In the genomic region with DNA sequence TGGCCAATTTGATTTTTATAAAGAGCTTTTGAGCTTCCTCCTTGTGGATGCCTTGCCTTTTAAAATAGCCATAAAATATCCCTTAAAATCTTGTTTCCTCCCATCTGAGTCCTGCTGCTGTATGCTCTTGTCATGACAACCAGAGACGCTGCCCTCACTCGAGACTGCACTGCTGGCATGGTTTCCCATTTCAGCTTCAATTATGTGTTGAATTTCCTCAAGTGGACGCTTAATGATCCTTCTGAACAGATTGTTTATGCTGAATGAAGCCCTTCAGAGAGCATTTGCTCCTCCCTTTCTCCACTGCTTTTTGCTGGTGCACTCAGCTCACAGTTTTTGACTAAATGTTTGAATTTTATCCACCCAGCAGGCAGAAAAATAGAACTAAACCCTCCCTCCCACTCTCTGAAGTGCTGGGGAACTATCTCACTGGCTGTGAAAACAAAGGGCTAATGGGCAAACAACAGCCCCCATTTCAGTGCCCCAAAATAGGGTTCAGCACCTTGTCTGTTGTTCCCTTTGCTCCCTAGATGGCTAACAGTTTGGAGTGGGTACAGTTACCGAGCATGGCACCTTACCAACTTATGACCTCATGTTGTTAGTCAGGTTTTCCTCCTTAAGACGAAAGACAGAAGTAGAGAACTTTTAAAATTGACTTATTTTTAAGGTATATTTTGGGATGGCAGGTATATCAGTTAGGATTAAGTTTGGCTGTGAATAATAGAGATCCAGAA, we compare ENCODE assay signal across 9 cellular contexts. TPM values are rescaled to one million over a fixed set of nuclear protein-coding genes. Genes with fewer than 3 reads are reported as not detected.
DNase-seq lines count a peak whose midpoint lies in the region; ATAC-seq, FAIRE-seq and TF ChIP-seq lines count a peak whose summit lies in the region.
"Had no signal": no experiment of that assay in that cellular context is flagged by ENCODE, and none has a peak within 500 bp of the region (broad histone marks: within the 10 kb centered on the region; RNA-seq: fewer than 3 reads in every experiment).

No MANE protein-coding gene starts in this region.

- DNase-seq in NCI-H2227 treated with DMSO at 0.1 percent for 48 hours (lab: John Stamatoyannopoulos, UW) = peak; percentile 95
- DNase-seq in sciatic nerve (ENCODE audit: low spot score) = no peak
- DNase-seq in GM19239 (ENCODE audit: insufficient read length, low spot score) = no peak
- no peak for DNase-seq in GM19240 (ENCODE audit: insufficient read length, low spot score)
- no peak for DNase-seq in amniotic stem cell (lab: John Stamatoyannopoulos, UW)
- DNase-seq in NOMO-1 treated with DMSO at 0.1 percent for 48 hours (lab: John Stamatoyannopoulos, UW; ENCODE audit: unreplicated experiment) = no peak
- DNase-seq: stimulated activated CD4-positive, alpha-beta T cell treated with anti-CD3 and anti-CD28 coated beads, Interleukin-4, amount 100 ng/mL, for 1 hour had no signal

- H3K4me3 ChIP-seq in HEK293 (ENCODE audit: low read depth, low read length) = no peak overlapping the region
- H3K4me3 ChIP-seq in esophagus (ENCODE audit: low read depth in 1 of 2, low read length in 2 of 2) = no peak overlapping the region

- no peak overlapping the region for H3K27ac ChIP-seq in HEK293 (ENCODE audit: extremely low read depth, low read depth, low read length)
- peak overlapping the region; percentile 29 to 53 for H3K27ac ChIP-seq in esophagus (ENCODE audit: low read depth in 2 of 2, low read length in 1 of 2)

- H3K4me1 ChIP-seq in HEK293 (ENCODE audit: control insufficient read depth, insufficient read depth, low read length) (peaks cover 5% of the 10 kb centered on the region), esophagus (ENCODE audit: control insufficient read depth in 2 of 2, insufficient read depth in 2 of 2, low read length in 1 of 2) (peaks cover 0 to 3% of the 10 kb centered on the region in 2 donors)

- FAIRE-seq in GM19239 (lab: Jason Lieb, UNC) = no peak

- POLR2A ChIA-PET in HEK293 (lab: Yijun Ruan, JAX) = no interaction called here

- TF ChIP-seq CTCF in HEK293 (tag by site-specific recombination; IDR thresholded peaks at IDR 0.05) = no peak

- H3K36me3 ChIP-seq in HEK293 (ENCODE audit: control insufficient read depth in 2 of 2, insufficient read depth in 1 of 2, low read length in 2 of 2) = peaks cover 4 to 37% of the 10 kb centered on the region in 2 experiments; a peak in 2 of 3 replicates
- peaks cover 0 to 10% of the 10 kb centered on the region in 2 donors for H3K36me3 ChIP-seq in esophagus (ENCODE audit: control insufficient read depth in 2 of 2, insufficient read depth in 2 of 2, low read length in 1 of 2)

- peak; percentile 40 for ATAC-seq in sciatic nerve

- 38 to 42% methylated on average over 5 of the region's 5 CpGs for WGBS in esophagus, 2 donors

- intact Hi-C loops in sciatic nerve (cut with DNase I) = no loop called here

- no peaks in the 10 kb centered on the region for H3K27me3 ChIP-seq in esophagus (ENCODE audit: control insufficient read depth in 1 of 2, insufficient read depth in 2 of 2, low read length in 2 of 2)

- H3K9me3 ChIP-seq in HEK293 (ENCODE audit: control insufficient read depth, insufficient read depth, low read depth, low read length) (no peaks in the 10 kb centered on the region), esophagus (ENCODE audit: control insufficient read depth in 2 of 2, insufficient read depth in 1 of 2, low read depth in 1 of 2, low read length in 1 of 2) (no peaks in the 10 kb centered on the region)

- CTCF ChIA-PET in HEK293 (lab: Yijun Ruan, JAX) = interaction anchor here (0.7 to 10.6 kb wide), 4 partner anchors 7 to 98 kb away, joined by 3 to 103 read pairs (median 30); no protein-coding TSS in a partner anchor

TF ChIP-seq in HEK293, 187 proteins besides CTCF, POLR2A, EP300 and RAD21 (continues in another document):
- TF ChIP-seq ZNF184 (tag by site-specific recombination; IDR thresholded peaks at IDR 0.05) (no peak), ZNF366 (tag by site-specific recombination; conservative IDR thresholded peaks at IDR 0.05) (peak; percentile 10; the same call in 1 of the 2 replicates), ZNF560 (tag by site-specific recombination; IDR thresholded peaks at IDR 0.05; ENCODE audit: borderline replicate concordance) (no peak), ZNF121 (tag by site-specific recombination; IDR thresholded peaks at IDR 0.05) (no peak), SP7 (tag by site-specific recombination; IDR thresholded peaks at IDR 0.05) (peak; percentile 54; the same call in 1 of the 2 replicates), SCRT2 (tag by site-specific recombination; IDR thresholded peaks at IDR 0.05) (peak; percentile 51; the same call in 1 of the 2 replicates), ZNF600 (tag by site-specific recombination; IDR thresholded peaks at IDR 0.05) (0 out of 2 replicates have a peak, but pooled peaks have one; percentile 8), ZNF341 (tag by site-specific recombination; IDR thresholded peaks at IDR 0.05; ENCODE audit: low read depth) (peak; percentile 6; the same call in 1 of the 2 replicates), WT1 (tag by site-specific recombination; IDR thresholded peaks at IDR 0.05) (peak; percentile 73), ZNF394 (tag by site-specific recombination; IDR thresholded peaks at IDR 0.05; ENCODE audit: borderline replicate concordance) (no peak), ZBTB17 (tag by site-specific recombination; IDR thresholded peaks at IDR 0.05) (peak; percentile 45; the same call in 1 of the 2 replicates), ZBTB48 (tag by site-specific recombination; IDR thresholded peaks at IDR 0.05) (0 out of 2 replicates have a peak, but pooled peaks have one; percentile 42), ZNF354C (tag by site-specific recombination; IDR thresholded peaks at IDR 0.05; ENCODE audit: borderline replicate concordance, low read depth) (no peak), ZBTB8A (tag by site-specific recombination; IDR thresholded peaks at IDR 0.05) (peak; percentile 30; the same call in 1 of the 2 replicates), FEZF1 (tag by site-specific recombination; IDR thresholded peaks at IDR 0.05) (peak; percentile 85), OSR2 (tag by site-specific recombination; IDR thresholded peaks at IDR 0.05) (peak; percentile 57; the same call in 1 of the 2 replicates)
- TF ChIP-seq, protein P1, sequence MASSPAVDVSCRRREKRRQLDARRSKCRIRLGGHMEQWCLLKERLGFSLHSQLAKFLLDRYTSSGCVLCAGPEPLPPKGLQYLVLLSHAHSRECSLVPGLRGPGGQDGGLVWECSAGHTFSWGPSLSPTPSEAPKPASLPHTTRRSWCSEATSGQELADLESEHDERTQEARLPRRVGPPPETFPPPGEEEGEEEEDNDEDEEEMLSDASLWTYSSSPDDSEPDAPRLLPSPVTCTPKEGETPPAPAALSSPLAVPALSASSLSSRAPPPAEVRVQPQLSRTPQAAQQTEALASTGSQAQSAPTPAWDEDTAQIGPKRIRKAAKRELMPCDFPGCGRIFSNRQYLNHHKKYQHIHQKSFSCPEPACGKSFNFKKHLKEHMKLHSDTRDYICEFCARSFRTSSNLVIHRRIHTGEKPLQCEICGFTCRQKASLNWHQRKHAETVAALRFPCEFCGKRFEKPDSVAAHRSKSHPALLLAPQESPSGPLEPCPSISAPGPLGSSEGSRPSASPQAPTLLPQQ (tag by site-specific recombination; IDR thresholded peaks at IDR 0.05) = peak; percentile 46; the same call in 1 of the 2 replicates
- TF ChIP-seq, protein P2, sequence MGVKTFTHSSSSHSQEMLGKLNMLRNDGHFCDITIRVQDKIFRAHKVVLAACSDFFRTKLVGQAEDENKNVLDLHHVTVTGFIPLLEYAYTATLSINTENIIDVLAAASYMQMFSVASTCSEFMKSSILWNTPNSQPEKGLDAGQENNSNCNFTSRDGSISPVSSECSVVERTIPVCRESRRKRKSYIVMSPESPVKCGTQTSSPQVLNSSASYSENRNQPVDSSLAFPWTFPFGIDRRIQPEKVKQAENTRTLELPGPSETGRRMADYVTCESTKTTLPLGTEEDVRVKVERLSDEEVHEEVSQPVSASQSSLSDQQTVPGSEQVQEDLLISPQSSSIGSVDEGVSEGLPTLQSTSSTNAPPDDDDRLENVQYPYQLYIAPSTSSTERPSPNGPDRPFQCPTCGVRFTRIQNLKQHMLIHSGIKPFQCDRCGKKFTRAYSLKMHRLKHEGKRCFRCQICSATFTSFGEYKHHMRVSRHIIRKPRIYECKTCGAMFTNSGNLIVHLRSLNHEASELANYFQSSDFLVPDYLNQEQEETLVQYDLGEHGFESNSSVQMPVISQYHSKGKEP (tag by site-specific recombination; IDR thresholded peaks at IDR 0.05) = 0 out of 2 replicates have a peak, but pooled peaks have one; percentile 6
- TF ChIP-seq, protein P3, sequence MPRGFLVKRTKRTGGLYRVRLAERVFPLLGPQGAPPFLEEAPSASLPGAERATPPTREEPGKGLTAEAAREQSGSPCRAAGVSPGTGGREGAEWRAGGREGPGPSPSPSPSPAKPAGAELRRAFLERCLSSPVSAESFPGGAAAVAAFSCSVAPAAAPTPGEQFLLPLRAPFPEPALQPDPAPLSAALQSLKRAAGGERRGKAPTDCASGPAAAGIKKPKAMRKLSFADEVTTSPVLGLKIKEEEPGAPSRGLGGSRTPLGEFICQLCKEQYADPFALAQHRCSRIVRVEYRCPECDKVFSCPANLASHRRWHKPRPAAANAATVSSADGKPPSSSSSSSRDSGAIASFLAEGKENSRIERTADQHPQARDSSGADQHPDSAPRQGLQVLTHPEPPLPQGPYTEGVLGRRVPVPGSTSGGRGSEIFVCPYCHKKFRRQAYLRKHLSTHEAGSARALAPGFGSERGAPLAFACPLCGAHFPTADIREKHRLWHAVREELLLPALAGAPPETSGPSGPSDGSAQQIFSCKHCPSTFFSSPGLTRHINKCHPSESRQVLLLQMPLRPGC (tag by site-specific recombination; IDR thresholded peaks at IDR 0.05) = no peak
- TF ChIP-seq, protein P4, sequence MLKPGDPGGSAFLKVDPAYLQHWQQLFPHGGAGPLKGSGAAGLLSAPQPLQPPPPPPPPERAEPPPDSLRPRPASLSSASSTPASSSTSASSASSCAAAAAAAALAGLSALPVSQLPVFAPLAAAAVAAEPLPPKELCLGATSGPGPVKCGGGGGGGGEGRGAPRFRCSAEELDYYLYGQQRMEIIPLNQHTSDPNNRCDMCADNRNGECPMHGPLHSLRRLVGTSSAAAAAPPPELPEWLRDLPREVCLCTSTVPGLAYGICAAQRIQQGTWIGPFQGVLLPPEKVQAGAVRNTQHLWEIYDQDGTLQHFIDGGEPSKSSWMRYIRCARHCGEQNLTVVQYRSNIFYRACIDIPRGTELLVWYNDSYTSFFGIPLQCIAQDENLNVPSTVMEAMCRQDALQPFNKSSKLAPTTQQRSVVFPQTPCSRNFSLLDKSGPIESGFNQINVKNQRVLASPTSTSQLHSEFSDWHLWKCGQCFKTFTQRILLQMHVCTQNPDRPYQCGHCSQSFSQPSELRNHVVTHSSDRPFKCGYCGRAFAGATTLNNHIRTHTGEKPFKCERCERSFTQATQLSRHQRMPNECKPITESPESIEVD (tag by site-specific recombination; IDR thresholded peaks at IDR 0.05) = peak; percentile 97

RNA-seq across cellular contexts. Expression of gene RNF8, which starts 45.5 kb away (rescaled TPM):
- polyA plus RNA-seq in esophagus = 10 to 100 TPM; 10.3 to 14.7 TPM
- total RNA-seq in sciatic nerve = 15.7 TPM

RNA-seq across cellular contexts. Expression of gene TMEM217, which starts 50.3 kb away (rescaled TPM):
- polyA plus RNA-seq in esophagus = 1 to 10 TPM; 2.6 to 5.4 TPM
- total RNA-seq in sciatic nerve = 1.6 TPM

RNA-seq across cellular contexts. Expression of gene TBC1D22B, which starts 50.7 kb away (rescaled TPM):
- 1 to 10 TPM; 6.9 to 9.1 TPM for polyA plus RNA-seq in esophagus
- total RNA-seq in sciatic nerve = 10.0 TPM
